2 cellular contexts compared by ENCODE assay signal in genomic region chr3:15434756-15435155, GRCh38.
TF ChIP-seq lines count a peak whose summit lies in the region.

No MANE protein-coding gene starts in this region.

TF ChIP-seq in HepG2, 621 proteins besides CTCF, POLR2A, EP300 and RAD21:
- TF ChIP-seq ZNF20 (CRISPR knock-in tag; IDR thresholded peaks at IDR 0.05) = no peak
- no peak for TF ChIP-seq ZC3H13 (CRISPR knock-in tag; IDR thresholded peaks at IDR 0.05)
- TF ChIP-seq ZNF30 (CRISPR knock-in tag; IDR thresholded peaks at IDR 0.05) = no peak
- TF ChIP-seq REST (IDR thresholded peaks at IDR 0.05; ENCODE audit: borderline replicate concordance in 1 of 2, low read depth in 1 of 2, low read length in 2 of 2) = peak; percentile 31 to 88
- no peak for TF ChIP-seq ZNF563 (CRISPR knock-in tag; IDR thresholded peaks at IDR 0.05)
- TF ChIP-seq DMTF1 (CRISPR knock-in tag; IDR thresholded peaks at IDR 0.05) = no peak
- TF ChIP-seq MIER2 (CRISPR knock-in tag; IDR thresholded peaks at IDR 0.05) = peak; percentile 64; the same call in 1 of the 2 replicates

TF ChIP-seq in GM12878, 131 proteins besides CTCF, POLR2A, EP300 and RAD21:
- TF ChIP-seq E4F1 (IDR thresholded peaks at IDR 0.05; ENCODE audit: borderline replicate concordance, partially characterized antibody) (no peak), FOS (IDR thresholded peaks at IDR 0.05; ENCODE audit: borderline replicate concordance, extremely low read depth, insufficient read length) (no peak), REST (IDR thresholded peaks at IDR 0.05; ENCODE audit: low read depth, low read length) (peak; percentile 82), EZH2 (IDR thresholded peaks at IDR 0.05; ENCODE audit: borderline replicate concordance, control insufficient read depth, low read depth, low read length) (no peak)
